ENCODE assay signal across 8 cellular contexts in the genomic region with DNA sequence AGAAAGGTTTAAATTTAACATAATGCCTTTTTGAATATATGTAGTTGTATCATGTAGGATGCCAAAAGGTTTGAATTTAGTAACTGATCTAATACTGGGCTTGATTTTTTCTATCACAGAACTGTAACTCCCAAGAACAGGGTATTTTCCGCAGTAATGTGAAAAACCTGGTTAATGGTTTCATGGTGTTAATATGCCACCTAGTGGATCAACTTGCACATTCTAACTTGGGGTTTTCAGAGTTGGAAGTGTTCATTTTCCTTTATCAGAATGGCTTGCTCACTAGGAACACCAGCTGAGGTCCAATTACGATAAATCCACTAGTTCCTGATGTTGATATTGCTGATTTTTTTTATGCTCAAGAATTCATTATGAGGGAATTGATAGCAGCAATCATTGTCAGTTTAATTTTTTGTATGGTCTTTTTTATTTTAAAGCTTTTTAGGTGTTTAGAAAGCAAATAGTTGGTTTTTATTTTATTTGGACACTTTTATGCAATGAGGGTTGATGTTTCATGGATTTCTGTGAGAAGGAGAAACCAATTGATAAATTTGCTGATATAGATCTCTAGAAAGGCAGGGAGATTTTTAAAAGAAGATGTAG.
DNase-seq lines count a peak whose midpoint lies in the region; ATAC-seq, FAIRE-seq and TF ChIP-seq lines count a peak whose summit lies in the region.

No MANE protein-coding gene starts in this region.

- DNase-seq in NCI-H2029 treated with DMSO at 0.1 percent for 48 hours (lab: John Stamatoyannopoulos, UW) (peak; percentile 8), cardiac muscle cell (ENCODE audit: low read depth in 1 of 2, low spot score in 1 of 2) (peak; percentile 58 to 84)
- no peak for DNase-seq in activated T-cell treated with anti-CD3 and anti-CD28 coated beads, Interleukin-2, amount 50 U/mL, for 1 hour

- no peak overlapping the region for H3K9ac ChIP-seq in rectal smooth muscle tissue (ENCODE audit: low read length)

- H3K36me3 ChIP-seq in cardiac muscle cell (no peaks in the 10 kb centered on the region), rectal smooth muscle tissue (ENCODE audit: control insufficient read depth, insufficient read depth, low read length) (no peaks in the 10 kb centered on the region)

- no peaks in the 10 kb centered on the region for H3K9me3 ChIP-seq in cardiac muscle cell (ENCODE audit: low read depth)

- ATAC-seq in HG02763 (IDR thresholded peaks at IDR 0.05; ENCODE audit: unreplicated experiment), result peak; percentile 79

- TF ChIP-seq CTCF in GM12872 (IDR thresholded peaks at IDR 0.05; ENCODE audit: insufficient read depth, low read depth, low read length) (peak; percentile 58; the same call in 2 of the 3 replicates), VCaP (conservative IDR thresholded peaks at IDR 0.05) (peak; percentile 76), cardiac muscle cell (IDR thresholded peaks at IDR 0.05; ENCODE audit: low read depth, low read length) (peak; percentile 66)

- H3K4me3 ChIP-seq in cardiac muscle cell (no peak overlapping the region), rectal smooth muscle tissue (ENCODE audit: low read length) (no peak overlapping the region)

- H3K27me3 ChIP-seq in cardiac muscle cell (no peaks in the 10 kb centered on the region), rectal smooth muscle tissue (ENCODE audit: control insufficient read depth, insufficient read depth, low read length) (no peaks in the 10 kb centered on the region)

- peak; percentile 88 for FAIRE-seq in A204.1 (lab: Jason Lieb, UNC)

- H3K27ac ChIP-seq in VCaP (no peak overlapping the region), cardiac muscle cell (no peak overlapping the region), rectal smooth muscle tissue (ENCODE audit: low read depth, low read length) (peak overlapping the region; percentile 46)

- H3K4me1 ChIP-seq in cardiac muscle cell (ENCODE audit: low read depth) (no peaks in the 10 kb centered on the region), rectal smooth muscle tissue (ENCODE audit: control insufficient read depth, insufficient read depth, low read length) (peaks cover 18% of the 10 kb centered on the region)
